ENCODE assay signal across 24 cellular contexts in the genomic region with DNA sequence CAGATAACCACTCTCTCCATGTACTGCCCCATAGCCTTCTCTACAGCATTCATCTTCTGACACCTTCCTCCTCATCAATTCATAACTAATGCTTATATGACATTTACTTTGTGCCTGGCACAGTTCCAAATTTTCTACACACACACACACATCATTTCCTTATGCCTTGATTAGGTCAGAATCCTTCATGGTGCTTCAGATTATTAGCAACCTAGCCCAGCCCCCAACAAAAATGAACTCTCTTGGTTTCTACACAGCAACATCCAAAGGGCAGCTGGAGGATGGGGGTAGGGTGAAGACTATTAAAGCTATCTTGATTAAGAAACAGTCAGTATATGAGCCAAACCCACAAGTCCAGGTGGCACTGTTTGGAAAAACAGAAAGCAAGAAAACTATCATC. TPM values are rescaled to one million over a fixed set of nuclear protein-coding genes. Genes with fewer than 3 reads are reported as not detected.
A peak's percentile ranks its signal among the peaks of the same experiment; 100 is the strongest.
DNase-seq lines count a peak whose midpoint lies in the region; ATAC-seq and TF ChIP-seq lines count a peak whose summit lies in the region.
"Had no signal": no experiment of that assay in that cellular context is flagged by ENCODE, and none has a peak within 500 bp of the region (broad histone marks: within the 10 kb centered on the region; RNA-seq: fewer than 3 reads in every experiment).

No MANE protein-coding gene starts in this region.

- H3K27ac Mint-ChIP-seq in memory B cell: peak overlapping the region; percentile 87
- H3K27ac Mint-ChIP-seq: activated CD4-positive, alpha-beta memory T cell treated with anti-CD3 and anti-CD28 coated beads, Interleukin-2, amount 10 ng/mL, durations not matched to agents 7 days and 5 days; activated naive CD4-positive, alpha-beta T cell treated with anti-CD3 and anti-CD28 coated beads for 36 hours; effector memory CD8-positive, alpha-beta T cell; T-helper 17 cell had no signal

- H3K9me3 ChIP-seq in BLaER1 (peaks cover 24% of the 10 kb centered on the region), PC-9 (ENCODE audit: insufficient read depth, low read depth) (no peaks in the 10 kb centered on the region)
- H3K9me3 ChIP-seq: ascending aorta, left lung, vagina had no signal

- H2AFZ ChIP-seq in PC-9: no peak overlapping the region

- H3K4me2 ChIP-seq in BLaER1 (peak overlapping the region; percentile 9; the same call in 1 of the 2 replicates), PC-9 (no peak overlapping the region)

- TF ChIP-seq CTCF in PC-9 (conservative IDR thresholded peaks at IDR 0.05): no peak

- H3K9ac ChIP-seq in BLaER1: no peak overlapping the region

- DNase-seq in GF-D8 (lab: John Stamatoyannopoulos, UW) (peak; percentile 20), NAMALWA (ENCODE audit: low spot score) (peak; percentile 95), memory B cell (ENCODE audit: low spot score in 2 of 2) (peak in 1 of 2 donors; percentile 18), NCI-H2029 treated with DMSO at 0.1 percent for 48 hours (lab: John Stamatoyannopoulos, UW) (no peak), PC-9 (no peak)
- DNase-seq: activated CD4-positive, alpha-beta memory T cell treated with anti-CD3 and anti-CD28 coated beads, Interleukin-2, amount 10 ng/mL, durations not matched to agents 7 days and 5 days; activated naive CD4-positive, alpha-beta T cell treated with anti-CD3 and anti-CD28 coated beads for 36 hours; activated T-cell treated with anti-CD3 and anti-CD28 coated beads, Interleukin-2, amount 50 U/mL, for 1 hour; AML-193; cerebellar nuclear complex; effector memory CD8-positive, alpha-beta T cell; H7; left lung; NCI-H1092; NCI-H226; right cardiac atrium; SHP77 treated with DMSO at 0.1 percent for 48 hours; stimulated activated CD4-positive, alpha-beta T cell treated with anti-CD3 and anti-CD28 coated beads, Interleukin-1b, Interleukin-23, amount 100 ng/mL, for 48 hours; T-helper 17 cell had no signal

- H3K4me3 ChIP-seq in BLaER1: no peak overlapping the region
- no peak overlapping the region for H3K4me3 ChIP-seq in PC-9
- H3K4me3 ChIP-seq: ascending aorta, left lung, vagina had no signal

- CTCF ChIA-PET in PC-9 (lab: Charles Lee): no interaction called here

- H3K27me3 Mint-ChIP-seq in memory B cell: no peaks in the 10 kb centered on the region

- H3K36me3 Mint-ChIP-seq in memory B cell: peaks cover 13% of the 10 kb centered on the region

- POLR2A ChIA-PET in PC-9 (lab: Charles Lee; ENCODE audit: unreplicated experiment): no interaction called here

- ATAC-seq in memory B cell (ENCODE audit: low read depth) (no peak), HG02763 (IDR thresholded peaks at IDR 0.05; ENCODE audit: unreplicated experiment) (no peak)
- ATAC-seq: effector memory CD8-positive, alpha-beta T cell; left lung; right cardiac atrium; T-helper 17 cell had no signal

- intact Hi-C loops in PC-9 (cut with micrococcal nuclease; ENCODE audit: unreplicated experiment): no loop called here

- no peaks in the 10 kb centered on the region for H3K79me2 ChIP-seq in PC-9 (ENCODE audit: low read depth)

- no peaks in the 10 kb centered on the region for H3K9me2 ChIP-seq in PC-9 (ENCODE audit: insufficient read depth)

- peaks cover 33% of the 10 kb centered on the region for H3K4me1 Mint-ChIP-seq in memory B cell

- H3K4me1 ChIP-seq in BLaER1 (peaks cover 32% of the 10 kb centered on the region), PC-9 (replicated peaks; ENCODE audit: insufficient read depth) (no peaks in the 10 kb centered on the region)

- H4K20me1 ChIP-seq in BLaER1: no peaks in the 10 kb centered on the region
- no peaks in the 10 kb centered on the region for H4K20me1 ChIP-seq in PC-9 (ENCODE audit: insufficient read depth)

- H3K36me3 ChIP-seq in BLaER1: no peaks in the 10 kb centered on the region
- H3K36me3 ChIP-seq in PC-9 (ENCODE audit: low read depth): no peaks in the 10 kb centered on the region
- H3K36me3 ChIP-seq: ascending aorta, left lung, vagina had no signal

- H3K9me3 Mint-ChIP-seq in memory B cell: no peaks in the 10 kb centered on the region
- H3K9me3 Mint-ChIP-seq: activated CD4-positive, alpha-beta memory T cell treated with anti-CD3 and anti-CD28 coated beads, Interleukin-2, amount 10 ng/mL, durations not matched to agents 7 days and 5 days; activated naive CD4-positive, alpha-beta T cell treated with anti-CD3 and anti-CD28 coated beads for 36 hours; effector memory CD8-positive, alpha-beta T cell had no signal

- peaks cover 37% of the 10 kb centered on the region for H3K27me3 ChIP-seq in BLaER1
- no peaks in the 10 kb centered on the region for H3K27me3 ChIP-seq in PC-9 (ENCODE audit: insufficient read depth, low read depth)
- H3K27me3 ChIP-seq: ascending aorta, vagina had no signal

- no TSS peak for BruUV-seq in PC-9 (replicated peaks; lab: Mats Ljungman, UMichigan)

- H3K27ac ChIP-seq in BLaER1 (no peak overlapping the region), PC-9 (no peak overlapping the region)
- H3K27ac ChIP-seq: ascending aorta, left lung, vagina, VCaP had no signal

- H3K4me3 Mint-ChIP-seq in memory B cell: peak overlapping the region; percentile 80
- H3K4me3 Mint-ChIP-seq: activated CD4-positive, alpha-beta memory T cell treated with anti-CD3 and anti-CD28 coated beads, Interleukin-2, amount 10 ng/mL, durations not matched to agents 7 days and 5 days; activated naive CD4-positive, alpha-beta T cell treated with anti-CD3 and anti-CD28 coated beads for 36 hours; effector memory CD8-positive, alpha-beta T cell; T-helper 17 cell had no signal

- no peaks in the 10 kb centered on the region for H3F3A ChIP-seq in PC-9 (ENCODE audit: insufficient read depth, low read depth)

RNA-seq across cellular contexts. Expression of gene RUBCNL, which starts 3.7 kb away (rescaled TPM):
- total RNA-seq in PC-9 (2021): 0.37 TPM in 1 of 2 replicates, not detected in the other
- total RNA-seq: activated CD4-positive, alpha-beta memory T cell treated with anti-CD3 and anti-CD28 coated beads, Interleukin-2, amount 10 ng/mL, durations not matched to agents 7 days and 5 days had no signal

Comparison
In these comparisons a context has a peak if more than half of its experiments do, and no peak if none do; other contexts are left out.
1. DNase-seq: peak in GF-D8 (single experiment) and NAMALWA (single experiment); none in NCI-H2029 treated with DMSO at 0.1 percent for 48 hours (single experiment) and PC-9 (0 of 2).